22 cellular contexts compared by ENCODE assay signal in genomic region chr20:49237531-49237930, GRCh38. TPM values are rescaled to one million over a fixed set of nuclear protein-coding genes. Genes with fewer than 3 reads are reported as not detected.
DNase-seq lines count a peak whose midpoint lies in the region; ATAC-seq lines count a peak whose summit lies in the region.
"Had no signal": no experiment of that assay in that cellular context is flagged by ENCODE, and none has a peak within 500 bp of the region (broad histone marks: within the 10 kb centered on the region; RNA-seq: fewer than 3 reads in every experiment).

No MANE protein-coding gene starts in this region.

- no peaks in the 10 kb centered on the region for H3K9me3 Mint-ChIP-seq in CD4-positive, CD25-positive, alpha-beta regulatory T cell
- H3K9me3 Mint-ChIP-seq: activated B cell treated with CpG ODN at 0.5 μM for 24 hours; dendritic cell treated with granulocyte-macrophage colony-stimulating factor and Interleukin-4, amounts not matched to agents 40 ng/mL and 50 ng/mL, for 4 days had no signal

- H3K4me1 ChIP-seq in CD4-positive, CD25-positive, alpha-beta regulatory T cell (ENCODE audit: control insufficient read depth, insufficient read depth, low read length, poor library complexity, severe bottlenecking) = no peaks in the 10 kb centered on the region
- H3K4me1 ChIP-seq: prostate gland had no signal

- no peak overlapping the region for H3K4me3 ChIP-seq in CD4-positive, CD25-positive, alpha-beta regulatory T cell (ENCODE audit: low read depth, low read length)
- H3K4me3 ChIP-seq: prostate gland had no signal

- no peaks in the 10 kb centered on the region for H3K9me3 ChIP-seq in CD4-positive, CD25-positive, alpha-beta regulatory T cell (ENCODE audit: control insufficient read depth in 2 of 2, low read length in 2 of 2)
- no peaks in the 10 kb centered on the region for H3K9me3 ChIP-seq in T-helper 17 cell (ENCODE audit: control insufficient read depth, low read length, poor library complexity, severe bottlenecking)
- H3K9me3 ChIP-seq: prostate gland had no signal

- no peak for ATAC-seq in CD4-positive, CD25-positive, alpha-beta regulatory T cell (ENCODE audit: low read depth in 2 of 2)
- no peak for ATAC-seq in T-helper 17 cell
- ATAC-seq: SK-N-SH treated with all-trans-retinoic acid at 6 μM for 48 hours had no signal

- no peaks in the 10 kb centered on the region for H3K27me3 ChIP-seq in CD4-positive, CD25-positive, alpha-beta regulatory T cell (ENCODE audit: control insufficient read depth, insufficient read depth, low read length)

- peaks cover 0 to 4% (median 2%) of the 10 kb centered on the region in 4 donors for H3K4me1 Mint-ChIP-seq in CD4-positive, CD25-positive, alpha-beta regulatory T cell
- H3K4me1 Mint-ChIP-seq in T-helper 17 cell = peaks cover 2% of the 10 kb centered on the region
- H3K4me1 Mint-ChIP-seq: activated B cell treated with CpG ODN at 0.5 μM for 24 hours had no signal

- DNase-seq in NCI-H2227 (lab: John Stamatoyannopoulos, UW; ENCODE audit: unreplicated experiment) (peak; percentile 29), NCI-H2227 treated with DMSO at 0.1 percent for 48 hours (lab: John Stamatoyannopoulos, UW) (no peak), T-helper 17 cell (no peak), myocyte (ENCODE audit: low read depth) (peak; percentile 51), putamen (ENCODE audit: low spot score) (no peak), amniotic stem cell (lab: John Stamatoyannopoulos, UW) (no peak)
- no peak for DNase-seq in CD4-positive, CD25-positive, alpha-beta regulatory T cell
- DNase-seq in NK-92 treated with Interleukin-12 subunit alpha and Interleukin-12 subunit beta, amount 100 ng/mL, for 24 hours (lab: John Stamatoyannopoulos, UW) = no peak
- DNase-seq: activated B cell treated with CpG ODN at 0.5 μM for 24 hours; activated naive CD4-positive, alpha-beta T cell; activated T-cell treated with anti-CD3 and anti-CD28 coated beads, Interleukin-2, amount 50 U/mL, for 1 hour; anterior cingulate cortex; DMS53; KBM-7; midbrain; NCI-H1436; NCI-H2171; stimulated activated CD8-positive, alpha-beta memory T cell treated with anti-CD3 and anti-CD28 coated beads, Interleukin-4, amount 100 ng/mL, for 48 hours had no signal

- peak overlapping the region; percentile 52 to 76 (median 66) for H3K27ac Mint-ChIP-seq in CD4-positive, CD25-positive, alpha-beta regulatory T cell
- H3K27ac Mint-ChIP-seq in T-helper 17 cell = peak overlapping the region; percentile 83
- H3K27ac Mint-ChIP-seq: activated B cell treated with CpG ODN at 0.5 μM for 24 hours; dendritic cell treated with granulocyte-macrophage colony-stimulating factor and Interleukin-4, amounts not matched to agents 40 ng/mL and 50 ng/mL, for 4 days had no signal

- H3K4me3 Mint-ChIP-seq in CD4-positive, CD25-positive, alpha-beta regulatory T cell = no peak overlapping the region
- no peak overlapping the region for H3K4me3 Mint-ChIP-seq in T-helper 17 cell
- H3K4me3 Mint-ChIP-seq: activated B cell treated with CpG ODN at 0.5 μM for 24 hours; dendritic cell treated with granulocyte-macrophage colony-stimulating factor and Interleukin-4, amounts not matched to agents 40 ng/mL and 50 ng/mL, for 4 days had no signal

- peaks cover 88% of the 10 kb centered on the region for H3K36me3 ChIP-seq in CD4-positive, CD25-positive, alpha-beta regulatory T cell (ENCODE audit: control insufficient read depth, insufficient read depth, low read length)

- H3K36me3 Mint-ChIP-seq in CD4-positive, CD25-positive, alpha-beta regulatory T cell = peaks cover 54% of the 10 kb centered on the region
- H3K36me3 Mint-ChIP-seq in T-helper 17 cell (ENCODE audit: low read depth) = peaks cover 16% of the 10 kb centered on the region

- no peak overlapping the region for H3K27ac ChIP-seq in CD4-positive, CD25-positive, alpha-beta regulatory T cell (ENCODE audit: insufficient read depth, low read length, poor library complexity, severe bottlenecking)
- H3K27ac ChIP-seq: 22Rv1, prostate gland had no signal

- no peaks in the 10 kb centered on the region for H3K27me3 Mint-ChIP-seq in CD4-positive, CD25-positive, alpha-beta regulatory T cell
- H3K27me3 Mint-ChIP-seq in T-helper 17 cell = no peaks in the 10 kb centered on the region
- H3K27me3 Mint-ChIP-seq: activated B cell treated with CpG ODN at 0.5 μM for 24 hours; dendritic cell treated with granulocyte-macrophage colony-stimulating factor and Interleukin-4, amounts not matched to agents 40 ng/mL and 50 ng/mL, for 4 days had no signal

RNA-seq across cellular contexts. Expression of gene DDX27, which starts 18.3 kb away (rescaled TPM):
- total RNA-seq in CD4-positive, CD25-positive, alpha-beta regulatory T cell = 105 TPM
- 10 to 100 TPM; 24.4 to 39.6 (median 34.8) TPM for polyA plus RNA-seq in CD4-positive, CD25-positive, alpha-beta regulatory T cell
- total RNA-seq in T-helper 17 cell = 10 to 100 TPM; 84.1 to 87.5 TPM
- total RNA-seq in myocyte = 33.7 and 45.3 TPM in 2 replicates
- 31.0 TPM for polyA plus RNA-seq in myocyte (2012)

RNA-seq across cellular contexts. Expression of gene ZNFX1, which starts 40.3 kb away (rescaled TPM):
- total RNA-seq in CD4-positive, CD25-positive, alpha-beta regulatory T cell = 64.6 TPM
- polyA plus RNA-seq in CD4-positive, CD25-positive, alpha-beta regulatory T cell = 10 to 100 TPM; 35.4 to 55.1 (median 50.2) TPM
- total RNA-seq in T-helper 17 cell (10 to 100 TPM; 54.0 to 58.8 TPM), myocyte (32.8 and 42.6 TPM in 2 replicates)
- polyA plus RNA-seq in myocyte (2012) = 33.3 TPM

RNA-seq across cellular contexts. Expression of gene STAU1, which starts 49.4 kb away (rescaled TPM):
- 67.6 TPM for total RNA-seq in CD4-positive, CD25-positive, alpha-beta regulatory T cell
- polyA plus RNA-seq in CD4-positive, CD25-positive, alpha-beta regulatory T cell = 10 to 100 TPM; 29.6 to 39.3 (median 37.3) TPM
- total RNA-seq in T-helper 17 cell = 10 to 100 TPM; 45.6 to 62.5 TPM
- 80.7 and 84.7 TPM in 2 replicates for total RNA-seq in myocyte
- polyA plus RNA-seq in myocyte (2012) = 71.0 TPM

Comparison
In these comparisons a context has a peak if more than half of its experiments do, and no peak if none do; other contexts are left out.
1. DNase-seq: peak in NCI-H2227 (single experiment) and myocyte (single experiment); none in NCI-H2227 treated with DMSO at 0.1 percent for 48 hours (single experiment), CD4-positive, CD25-positive, alpha-beta regulatory T cell (0 of 3), T-helper 17 cell (0 of 3), putamen (single experiment), amniotic stem cell (single experiment) and NK-92 treated with Interleukin-12 subunit alpha and Interleukin-12 subunit beta, amount 100 ng/mL, for 24 hours (single experiment).